Comparison of ENCODE assay signal across 10 cellular contexts in the genomic region with DNA sequence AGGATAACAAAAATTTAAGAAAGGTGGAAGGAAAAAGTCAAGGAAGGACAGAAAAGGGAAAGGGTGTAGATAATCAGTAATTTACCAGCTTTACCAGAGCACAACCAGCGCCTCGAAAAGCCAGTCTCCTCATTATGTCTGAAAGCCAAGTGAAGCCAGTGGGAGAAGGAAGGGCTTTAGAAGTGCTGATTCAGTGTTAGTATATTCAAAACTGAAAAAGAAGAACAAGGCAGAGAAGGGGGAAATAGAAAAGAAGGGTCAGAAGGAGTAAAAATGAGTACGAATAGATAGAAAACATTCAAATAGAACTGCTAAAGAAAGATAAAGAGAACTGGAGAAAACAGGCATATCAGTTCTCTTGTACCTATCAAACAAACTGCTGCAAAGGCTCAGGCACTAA. TPM values are rescaled to one million over a fixed set of nuclear protein-coding genes. Genes with fewer than 3 reads are reported as not detected.
DNase-seq lines count a peak whose midpoint lies in the region; ATAC-seq and TF ChIP-seq lines count a peak whose summit lies in the region.
"Had no signal": no experiment of that assay in that cellular context is flagged by ENCODE, and none has a peak within 500 bp of the region (broad histone marks: within the 10 kb centered on the region; RNA-seq: fewer than 3 reads in every experiment).

No MANE protein-coding gene starts in this region.

- TF ChIP-seq POLR2A in transverse colon (IDR thresholded peaks at IDR 0.05) = no peak

- WGBS in liver = 49% methylated on average over 3 of the region's 3 CpGs
- 68 to 69% methylated on average over 3 of the region's 3 CpGs for WGBS in transverse colon (ENCODE audit: low coverage in 1 of 2), 2 donors

- H3K36me3 ChIP-seq in liver (ENCODE audit: control insufficient read depth in 4 of 4, insufficient read depth in 3 of 4, low read depth in 1 of 4, low read length in 3 of 4) (peaks cover 2 to 17% (median 7%) of the 10 kb centered on the region in 4 donors), transverse colon (peaks cover 0 to 30% (median 14%) of the 10 kb centered on the region in 4 donors)

- H3K4me1 ChIP-seq in liver (ENCODE audit: control insufficient read depth in 4 of 4, insufficient read depth in 4 of 4, low read length in 3 of 4) (peaks cover 12 to 61% (median 50%) of the 10 kb centered on the region in 4 donors), transverse colon (peaks cover under 1 to 48% (median 22%) of the 10 kb centered on the region in 4 donors)

- H3K27ac ChIP-seq in liver (ENCODE audit: low read depth in 1 of 2, low read length in 2 of 2) (peak overlapping the region; percentile 84 to 93), transverse colon (peak overlapping the region in 3 of 4 donors; percentile 17 to 39 (median 24))

- no peak for TF ChIP-seq RAD21 in liver (IDR thresholded peaks at IDR 0.05)

- H3K4me3 Mint-ChIP-seq in activated naive CD4-positive, alpha-beta T cell treated with anti-CD3 and anti-CD28 coated beads for 36 hours = peak overlapping the region; percentile 47
- peak overlapping the region; percentile 22 for H3K4me3 Mint-ChIP-seq in activated B cell treated with CpG ODN at 0.5 μM for 24 hours

- H3K36me3 Mint-ChIP-seq in activated naive CD4-positive, alpha-beta T cell treated with anti-CD3 and anti-CD28 coated beads for 36 hours (ENCODE audit: low read depth) = peaks cover 40% of the 10 kb centered on the region
- peaks cover 60% of the 10 kb centered on the region for H3K36me3 Mint-ChIP-seq in activated B cell treated with CpG ODN at 0.5 μM for 24 hours (ENCODE audit: low read depth)

- H3K9me3 ChIP-seq in liver (ENCODE audit: control insufficient read depth in 4 of 4, low read length in 3 of 4) (no peaks in the 10 kb centered on the region), transverse colon (no peaks in the 10 kb centered on the region)

- peaks cover 55% of the 10 kb centered on the region for H3K4me1 Mint-ChIP-seq in activated naive CD4-positive, alpha-beta T cell treated with anti-CD3 and anti-CD28 coated beads for 36 hours (ENCODE audit: low read depth)
- H3K4me1 Mint-ChIP-seq in activated B cell treated with CpG ODN at 0.5 μM for 24 hours = peaks cover 42% of the 10 kb centered on the region

- no peaks in the 10 kb centered on the region for H3K27me3 Mint-ChIP-seq in activated naive CD4-positive, alpha-beta T cell treated with anti-CD3 and anti-CD28 coated beads for 36 hours (ENCODE audit: low read depth)
- H3K27me3 Mint-ChIP-seq in activated B cell treated with CpG ODN at 0.5 μM for 24 hours = no peaks in the 10 kb centered on the region

- peak overlapping the region; percentile 85 for H3K27ac Mint-ChIP-seq in activated naive CD4-positive, alpha-beta T cell treated with anti-CD3 and anti-CD28 coated beads for 36 hours
- H3K27ac Mint-ChIP-seq in activated B cell treated with CpG ODN at 0.5 μM for 24 hours = peak overlapping the region; percentile 43

- no peaks in the 10 kb centered on the region for H3K9me3 Mint-ChIP-seq in activated naive CD4-positive, alpha-beta T cell treated with anti-CD3 and anti-CD28 coated beads for 36 hours
- no peaks in the 10 kb centered on the region for H3K9me3 Mint-ChIP-seq in activated B cell treated with CpG ODN at 0.5 μM for 24 hours

- CTCF ChIA-PET in activated naive CD4-positive, alpha-beta T cell treated with anti-CD3 and anti-CD28 coated beads for 36 hours (lab: Charles Lee) = interaction anchor here (1.8 kb wide), 1 partner anchor 10 kb away, joined by 6 read pairs; no protein-coding TSS in a partner anchor
- CTCF ChIA-PET in activated B cell treated with CpG ODN at 0.5 μM for 24 hours (lab: Charles Lee) = no interaction called here

- DNase-seq in activated naive CD4-positive, alpha-beta T cell treated with anti-CD3 and anti-CD28 coated beads for 36 hours = no peak
- no peak for DNase-seq in activated naive CD4-positive, alpha-beta T cell (lab: John Stamatoyannopoulos, UW)
- DNase-seq in activated B cell treated with CpG ODN at 0.5 μM for 24 hours = no peak
- DNase-seq in transverse colon = no peak
- no peak for DNase-seq in GM13977 (ENCODE audit: low spot score)
- DNase-seq: NCI-H1092 treated with DMSO at 0.1 percent for 48 hours, occipital lobe had no signal

- POLR2A ChIA-PET in activated B cell treated with CpG ODN at 0.5 μM for 24 hours (lab: Charles Lee) = interaction anchor here (0.7 kb wide), 1 partner anchor 334 kb away, joined by 5 read pairs; no protein-coding TSS in a partner anchor

- in situ Hi-C loops in transverse colon (cut with MboI; ENCODE audit: low pct_ligation_motif_present in 1 of 4, low pct_unique_long_range_greater_than_20kb in 1 of 4, low sequenced_read_pairs in 3 of 4) (no loop called here), GM13977 (cut with MboI; ENCODE audit: low pct_unique_long_range_greater_than_20kb, low sequenced_read_pairs, unreplicated experiment) (no loop called here)

- H3K9ac ChIP-seq in liver (ENCODE audit: low read depth in 1 of 2, low read length in 2 of 2) = peak overlapping the region; percentile 33 to 88

- ATAC-seq in activated B cell treated with CpG ODN at 0.5 μM for 24 hours (ENCODE audit: low read depth) (no peak), GM18517 (IDR thresholded peaks at IDR 0.05; ENCODE audit: unreplicated experiment) (no peak), HG02981 (IDR thresholded peaks at IDR 0.05; ENCODE audit: unreplicated experiment) (no peak)

- H3K27me3 ChIP-seq in liver (ENCODE audit: control insufficient read depth in 4 of 4, insufficient read depth in 4 of 4, low read length in 3 of 4) (no peaks in the 10 kb centered on the region), transverse colon (no peaks in the 10 kb centered on the region)

- TF ChIP-seq EP300 in transverse colon (IDR thresholded peaks at IDR 0.05; ENCODE audit: low read depth) = no peak

- TF ChIP-seq CTCF in activated B cell treated with CpG ODN at 0.5 μM for 24 hours (IDR thresholded peaks at IDR 0.05) = no peak
- TF ChIP-seq CTCF in liver (IDR thresholded peaks at IDR 0.05; ENCODE audit: low read depth, low read length, missing input control) = no peak
- no peak for TF ChIP-seq CTCF in transverse colon (IDR thresholded peaks at IDR 0.05)
- no peak for TF ChIP-seq CTCF in GM13977 (IDR thresholded peaks at IDR 0.05; ENCODE audit: extremely low read depth, insufficient read depth, missing control alignments)

- H3K4me3 ChIP-seq in liver (ENCODE audit: low read depth in 1 of 3, low read length in 3 of 3) (peak overlapping the region in 2 of 3 donors; percentile 12 to 19), transverse colon (no peak overlapping the region)

- intact Hi-C loops in activated naive CD4-positive, alpha-beta T cell treated with anti-CD3 and anti-CD28 coated beads for 36 hours (cut with micrococcal nuclease) = loop anchor here (1.0 to 10.0 kb wide), 4 partner anchors 10 to 687 kb away; partner anchors contain the start of genes DUSP7 and RPL29
- intact Hi-C loops in activated B cell treated with CpG ODN at 0.5 μM for 24 hours (cut with micrococcal nuclease) (no loop called here), transverse colon (cut with DNase I; ENCODE audit: low total_unique reads) (no loop called here)

TF ChIP-seq in liver, 16 proteins besides CTCF, POLR2A, EP300 and RAD21:
- TF ChIP-seq YY1 (IDR thresholded peaks at IDR 0.05) = no peak
- no peak for TF ChIP-seq JUND (IDR thresholded peaks at IDR 0.05)
- TF ChIP-seq HNF4A (conservative IDR thresholded peaks at IDR 0.05) = no peak
- TF ChIP-seq, protein P1, sequence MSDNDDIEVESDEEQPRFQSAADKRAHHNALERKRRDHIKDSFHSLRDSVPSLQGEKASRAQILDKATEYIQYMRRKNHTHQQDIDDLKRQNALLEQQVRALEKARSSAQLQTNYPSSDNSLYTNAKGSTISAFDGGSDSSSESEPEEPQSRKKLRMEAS (IDR thresholded peaks at IDR 0.05) = no peak

RNA-seq across cellular contexts. Expression of gene PBRM1, which starts 4.1 kb away (rescaled TPM):
- 10 to 100 TPM; 49.9 to 57.7 TPM for total RNA-seq in activated naive CD4-positive, alpha-beta T cell treated with anti-CD3 and anti-CD28 coated beads for 36 hours
- 60.0 and 62.1 TPM in 2 replicates for total RNA-seq in activated B cell treated with CpG ODN at 0.5 μM for 24 hours
- 10 to 100 TPM; 57.7 to 65.7 TPM for total RNA-seq in liver
- 10 to 100 TPM in 1 of 2 donors, 1 to 10 TPM in 1; 7.1 to 19.7 TPM for polyA plus RNA-seq in liver
- total RNA-seq in transverse colon = 100 to 1,000 TPM in 2 of 4 donors, 10 to 100 TPM in 2; 60.3 to 335 (median 134) TPM

RNA-seq across cellular contexts. Expression of gene GNL3, which starts 4.2 kb away (rescaled TPM):
- 100 to 1,000 TPM; 195 to 197 TPM for total RNA-seq in activated naive CD4-positive, alpha-beta T cell treated with anti-CD3 and anti-CD28 coated beads for 36 hours
- total RNA-seq in activated B cell treated with CpG ODN at 0.5 μM for 24 hours (137 and 145 TPM in 2 replicates), liver (10 to 100 TPM; 26.5 to 82.2 TPM), transverse colon (10 to 100 TPM; 19.1 to 54.5 (median 37.4) TPM)
- 10 to 100 TPM; 38.5 to 45.1 TPM for polyA plus RNA-seq in liver

RNA-seq across cellular contexts. Expression of gene GLT8D1, which starts 24.0 kb away (rescaled TPM):
- 10 to 100 TPM; 24.5 to 25.4 TPM for total RNA-seq in activated naive CD4-positive, alpha-beta T cell treated with anti-CD3 and anti-CD28 coated beads for 36 hours
- total RNA-seq in activated B cell treated with CpG ODN at 0.5 μM for 24 hours (20.4 and 22.2 TPM in 2 replicates), liver (10 to 100 TPM; 33.3 to 77.9 TPM), transverse colon (10 to 100 TPM in 3 of 4 donors, not detected in 1; 34.3 to 52.6 (median 37.2) TPM)
- polyA plus RNA-seq in liver = 10 to 100 TPM; 53.2 to 60.3 TPM

RNA-seq across cellular contexts. Expression of gene SPCS1, which starts 24.3 kb away (rescaled TPM):
- 100 to 1,000 TPM; 118 to 123 TPM for total RNA-seq in activated naive CD4-positive, alpha-beta T cell treated with anti-CD3 and anti-CD28 coated beads for 36 hours
- total RNA-seq in activated B cell treated with CpG ODN at 0.5 μM for 24 hours (78.0 and 79.4 TPM in 2 replicates), liver (10 to 100 TPM; 42.3 to 65.9 TPM), transverse colon (100 to 1,000 TPM in 2 of 4 donors, 10 to 100 TPM in 2; 24.3 to 120 (median 70.5) TPM)
- 100 to 1,000 TPM; 161 to 227 TPM for polyA plus RNA-seq in liver

Comparison
In these comparisons a context has a peak if more than half of its experiments do, and no peak if none do; other contexts are left out.
1. H3K4me3 ChIP-seq: peak in liver (2 of 3); none in transverse colon (0 of 4).